Comparison of ENCODE assay signal across 25 cellular contexts in genomic region chr14:63960926-63961567, GRCh38.
A peak's percentile ranks its signal among the peaks of the same experiment; 100 is the strongest.
DNase-seq lines count a peak whose midpoint lies in the region; ATAC-seq and TF ChIP-seq lines count a peak whose summit lies in the region.
"Had no signal": no experiment of that assay in that cellular context is flagged by ENCODE, and none has a peak within 500 bp of the region (broad histone marks: within the 10 kb centered on the region; RNA-seq: fewer than 3 reads in every experiment).

No MANE protein-coding gene starts in this region.

- TSS peak; percentile 39 for BruUV-seq in Panc1 (replicated peaks; lab: Mats Ljungman, UMichigan)

- H3K4me3 ChIP-seq in Panc1 (ENCODE audit: low read depth in 2 of 2, low read length in 2 of 2) (no peak overlapping the region), spleen (no peak overlapping the region), uterus (no peak overlapping the region)
- H3K4me3 ChIP-seq: K562, mucosa of descending colon, right atrium auricular region, SJCRH30, thoracic aorta had no signal

- intact Hi-C loops in Panc1 (cut with micrococcal nuclease; ENCODE audit: unreplicated experiment) (no loop called here), spleen (cut with DNase I; ENCODE audit: low total_unique reads) (no loop called here), uterus (cut with DNase I; ENCODE audit: low total_unique reads) (no loop called here)

- POLR2A ChIA-PET in Panc1 (lab: Charles Lee), result no interaction called here

- TF ChIP-seq CTCF in Panc1 (IDR thresholded peaks at IDR 0.05) (no peak), spleen (IDR thresholded peaks at IDR 0.05 in 8 of 11, conservative IDR thresholded peaks at IDR 0.05 in 3 of 11) (no peak), uterus (IDR thresholded peaks at IDR 0.05) (no peak)

- no peak for TF ChIP-seq POLR2A in spleen (IDR thresholded peaks at IDR 0.05)
- TF ChIP-seq POLR2A in uterus (IDR thresholded peaks at IDR 0.05), result no peak

- H3K27me3 ChIP-seq in Panc1 (ENCODE audit: control insufficient read depth, insufficient read depth, low read length) (no peaks in the 10 kb centered on the region), spleen (replicated peaks in 1 of 7) (no peaks in the 10 kb centered on the region), uterus (no peaks in the 10 kb centered on the region)
- H3K27me3 ChIP-seq: right atrium auricular region, SJCRH30 had no signal

- H3K9me3 ChIP-seq in Panc1 (ENCODE audit: control insufficient read depth, insufficient read depth, low read depth, low read length) (no peaks in the 10 kb centered on the region), spleen (no peaks in the 10 kb centered on the region), uterus (no peaks in the 10 kb centered on the region)
- H3K9me3 ChIP-seq: mucosa of descending colon, right atrium auricular region, SJCRH30, thoracic aorta had no signal

- no peak for ATAC-seq in Panc1
- ATAC-seq in left lobe of liver, result peak; percentile 63
- ATAC-seq: K562; mucosa of descending colon; stimulated activated naive CD8-positive, alpha-beta T cell treated with anti-CD3 and anti-CD28 coated beads, Interleukin-15, Interleukin-2, amounts not matched to agents 100 U/mL and 50 U/mL, for 24 hours had no signal

- WGBS in spleen, 5 donors, result 75 to 88% (median 84%) methylated on average over 2 of the region's 2 CpGs

- H3K36me3 ChIP-seq in Panc1 (ENCODE audit: control insufficient read depth, insufficient read depth, low read length) (no peaks in the 10 kb centered on the region), spleen (peaks cover 0 to 57% (median 7%) of the 10 kb centered on the region in 6 donors), uterus (no peaks in the 10 kb centered on the region)
- H3K36me3 ChIP-seq: right atrium auricular region, thoracic aorta had no signal

- H3K4me1 ChIP-seq in Panc1 (ENCODE audit: control insufficient read depth, insufficient read depth, low read length), result no peaks in the 10 kb centered on the region
- H3K4me1 ChIP-seq in spleen, result peaks cover 0 to 10% (median 0%) of the 10 kb centered on the region in 6 donors
- no peaks in the 10 kb centered on the region for H3K4me1 ChIP-seq in uterus
- H3K4me1 ChIP-seq: parathyroid adenoma had no signal

- H3K27ac ChIP-seq in Panc1 (ENCODE audit: low read length) (no peak overlapping the region), spleen (no peak overlapping the region), uterus (no peak overlapping the region)
- H3K27ac ChIP-seq: epithelial cell of prostate, parathyroid adenoma, right atrium auricular region, SJCRH30, thoracic aorta had no signal

- in situ Hi-C loops in Panc1 (cut with HindIII; ENCODE audit: low pct_unique_long_range_greater_than_20kb, low sequenced_read_pairs), result no loop called here

- DNase-seq in EL, result peak; percentile 49
- DNase-seq in Panc1 (ENCODE audit: low read depth, low spot score), result no peak
- peak; percentile 32 for DNase-seq in dedifferentiated amniotic fluid mesenchymal stem cell (ENCODE audit: extremely low spot score)
- DNase-seq in left lobe of liver (ENCODE audit: low spot score), result no peak
- no peak for DNase-seq in spleen
- no peak for DNase-seq in T-helper 9 cell
- DNase-seq in stimulated activated naive CD4-positive, alpha-beta T cell treated with Interleukin-2 at 50 U/mL for 16 hours (lab: John Stamatoyannopoulos, UW), result no peak
- no peak for DNase-seq in uterus
- DNase-seq: activated CD4-positive, alpha-beta T cell treated with anti-CD3 and anti-CD28 coated beads for 48 hours; activated naive CD4-positive, alpha-beta T cell treated with Interleukin-2 at 50 U/mL for 16 hours; activated T-cell treated with anti-CD3 and anti-CD28 coated beads, Interleukin-2, amount 50 U/mL, for 48 hours; hippocampal formation; immature natural killer cell; mucosa of descending colon; NCI-H1105 treated with DMSO at 0.1 percent for 48 hours; nephron progenitor cell; SJCRH30; stimulated activated CD4-positive, alpha-beta T cell treated with anti-CD3 and anti-CD28 coated beads, Interleukin-12 subunit alpha, Interleukin-12 subunit beta, amount 100 ng/mL, for 4 hours; stimulated activated CD4-positive, alpha-beta T cell treated with anti-CD3 and anti-CD28 coated beads, Interleukin-4, amount 100 ng/mL, for 24 hours; stimulated activated naive CD8-positive, alpha-beta T cell treated with anti-CD3 and anti-CD28 coated beads, Interleukin-15, Interleukin-2, amounts not matched to agents 100 U/mL and 50 U/mL, for 24 hours had no signal

- CTCF ChIA-PET in Panc1 (lab: Charles Lee), result no interaction called here

Comparison
In these comparisons a context has a peak if more than half of its experiments do, and no peak if none do; other contexts are left out.
1. DNase-seq: peak in EL (single experiment) and dedifferentiated amniotic fluid mesenchymal stem cell (single experiment); none in Panc1 (single experiment), left lobe of liver (single experiment), spleen (single experiment), T-helper 9 cell (single experiment), stimulated activated naive CD4-positive, alpha-beta T cell treated with Interleukin-2 at 50 U/mL for 16 hours (single experiment) and uterus (0 of 2).